Comparison of ENCODE assay signal across 15 cellular contexts in genomic region chr5:130652178-130652577, GRCh38.
DNase-seq lines count a peak whose midpoint lies in the region; TF ChIP-seq lines count a peak whose summit lies in the region.
"Had no signal": no experiment of that assay in that cellular context is flagged by ENCODE, and none has a peak within 500 bp of the region (broad histone marks: within the 10 kb centered on the region; RNA-seq: fewer than 3 reads in every experiment).

No MANE protein-coding gene starts in this region.

- in situ Hi-C loops in astrocyte of the cerebellum (cut with HindIII; ENCODE audit: low sequenced_read_pairs) (no loop called here), G401 (cut with HindIII; ENCODE audit: low sequenced_read_pairs) (no loop called here)

- H3K4ac ChIP-seq in mesendoderm (ENCODE audit: low read depth, low read length) = no peak overlapping the region

- DNase-seq in AG09309 (ENCODE audit: low read depth) (peak; percentile 11), HFF-Myc (ENCODE audit: extremely low read depth, low read depth) (peak; percentile 1), astrocyte of the cerebellum (ENCODE audit: low read depth) (peak; percentile 8), hepatocyte (ENCODE audit: low spot score) (peak; percentile 18), G401 (ENCODE audit: low spot score) (no peak), COLO829 (ENCODE audit: low spot score) (no peak), erythroblast (lab: John Stamatoyannopoulos, UW) (no peak), mesendoderm (no peak)
- DNase-seq: activated CD8-positive, alpha-beta memory T cell treated with anti-CD3 and anti-CD28 coated beads, Interleukin-2, amount 10 ng/mL, durations not matched to agents 7 days and 5 days; amygdala; CD4-positive, CD25-positive, alpha-beta regulatory T cell; NCI-H446 treated with DMSO at 0.1 percent for 48 hours; pancreas; Peyer's patch; stimulated activated CD4-positive, alpha-beta T cell treated with anti-CD3 and anti-CD28 coated beads, Interleukin-2, amount 100 ng/mL, for 24 hours had no signal

- TF ChIP-seq POLR2A in erythroblast (IDR thresholded peaks at IDR 0.05; ENCODE audit: low read length) = no peak

- no peak for TF ChIP-seq CTCF in AG09309 (IDR thresholded peaks at IDR 0.05; ENCODE audit: control insufficient read depth, insufficient read depth, low read depth, low read length, missing control alignments)
- no peak for TF ChIP-seq CTCF in HFF-Myc (IDR thresholded peaks at IDR 0.05; ENCODE audit: low read depth, low read length, missing control alignments)
- TF ChIP-seq CTCF in astrocyte of the cerebellum (IDR thresholded peaks at IDR 0.05; ENCODE audit: low read depth, low read length, missing control alignments) = no peak
- TF ChIP-seq CTCF in hepatocyte (IDR thresholded peaks at IDR 0.05; ENCODE audit: poor library complexity) = no peak

- H4K8ac ChIP-seq in mesendoderm (ENCODE audit: low read depth, low read length) = no peak overlapping the region

- H3K9me3 ChIP-seq in hepatocyte (ENCODE audit: low read depth) = no peaks in the 10 kb centered on the region
- H3K9me3 ChIP-seq: pancreas, Peyer's patch had no signal

- no peak overlapping the region for H2AFZ ChIP-seq in hepatocyte

- H3K4me3 ChIP-seq in AG09309 (ENCODE audit: control insufficient read depth, low read depth, low read length) (no peak overlapping the region), HFF-Myc (replicated peaks; ENCODE audit: low read depth, low read length) (no peak overlapping the region), astrocyte of the cerebellum (ENCODE audit: low read depth, low read length) (no peak overlapping the region), hepatocyte (no peak overlapping the region), mesendoderm (ENCODE audit: low read length) (no peak overlapping the region)
- H3K4me3 ChIP-seq: pancreas, Peyer's patch had no signal

- H3K4me1 ChIP-seq in hepatocyte (ENCODE audit: insufficient read depth) = no peaks in the 10 kb centered on the region
- H3K4me1 ChIP-seq in mesendoderm (ENCODE audit: control insufficient read depth, low read depth, low read length) = no peaks in the 10 kb centered on the region
- H3K4me1 ChIP-seq: pancreas, Peyer's patch had no signal

- H3K79me2 ChIP-seq in hepatocyte (no peaks in the 10 kb centered on the region), mesendoderm (ENCODE audit: control insufficient read depth, insufficient read depth, low read length) (no peaks in the 10 kb centered on the region)

- H3K27me3 ChIP-seq in hepatocyte (no peaks in the 10 kb centered on the region), mesendoderm (ENCODE audit: insufficient read depth, low read length, poor library complexity) (no peaks in the 10 kb centered on the region)
- H3K27me3 ChIP-seq: pancreas, Peyer's patch had no signal

- no peak overlapping the region for H3K56ac ChIP-seq in mesendoderm (ENCODE audit: low read length)

- no peak overlapping the region for H3K23ac ChIP-seq in mesendoderm (ENCODE audit: low read length)

- H3K18ac ChIP-seq in mesendoderm (ENCODE audit: low read length) = no peak overlapping the region

- no peak overlapping the region for H2AK5ac ChIP-seq in mesendoderm (ENCODE audit: low read length)

- H3K27ac ChIP-seq in hepatocyte (no peak overlapping the region), mesendoderm (ENCODE audit: low read depth, low read length) (no peak overlapping the region)
- H3K27ac ChIP-seq: pancreas, Peyer's patch had no signal

- H2BK15ac ChIP-seq in mesendoderm (replicated peaks; ENCODE audit: low read depth) = no peak overlapping the region

- H4K5ac ChIP-seq in mesendoderm (ENCODE audit: low read length) = no peak overlapping the region

- no peaks in the 10 kb centered on the region for H3K79me1 ChIP-seq in mesendoderm (ENCODE audit: low read length)

- WGBS in hepatocyte (ENCODE audit: low lambda C conversion rate, missing lambda C conversion rate) = 68% methylated on average over 2 of the region's 2 CpGs
- no CpG with 5 or more reads among the region's 2 CpGs for WGBS in mesendoderm (ENCODE audit: extremely low coverage, insufficient coverage, low lambda C conversion rate)

- H4K20me1 ChIP-seq in hepatocyte (ENCODE audit: insufficient read depth, poor library complexity, severe bottlenecking) = no peaks in the 10 kb centered on the region

- no peaks in the 10 kb centered on the region for H3K9me2 ChIP-seq in hepatocyte (replicated peaks; ENCODE audit: insufficient read depth)

- H3K4me2 ChIP-seq in hepatocyte (no peak overlapping the region), mesendoderm (ENCODE audit: low read length) (no peak overlapping the region)

- H2BK5ac ChIP-seq in mesendoderm (ENCODE audit: low read length) = no peak overlapping the region

- no peaks in the 10 kb centered on the region for H3K36me3 ChIP-seq in hepatocyte (replicated peaks; ENCODE audit: insufficient read depth, low read depth)
- no peaks in the 10 kb centered on the region for H3K36me3 ChIP-seq in mesendoderm (ENCODE audit: control insufficient read depth, insufficient read depth, low read length)
- H3K36me3 ChIP-seq: pancreas, Peyer's patch had no signal

- H3K9ac ChIP-seq in mesendoderm (ENCODE audit: low read length) = no peak overlapping the region

- H2BK120ac ChIP-seq in mesendoderm (ENCODE audit: low read depth, low read length) = no peak overlapping the region

Comparison
In these comparisons a context has a peak if more than half of its experiments do, and no peak if none do; other contexts are left out.
1. DNase-seq: peak in AG09309 (single experiment), HFF-Myc (single experiment), astrocyte of the cerebellum (single experiment) and hepatocyte (single experiment); none in G401 (single experiment), COLO829 (single experiment), erythroblast (0 of 2) and mesendoderm (single experiment).